In the genomic region with DNA sequence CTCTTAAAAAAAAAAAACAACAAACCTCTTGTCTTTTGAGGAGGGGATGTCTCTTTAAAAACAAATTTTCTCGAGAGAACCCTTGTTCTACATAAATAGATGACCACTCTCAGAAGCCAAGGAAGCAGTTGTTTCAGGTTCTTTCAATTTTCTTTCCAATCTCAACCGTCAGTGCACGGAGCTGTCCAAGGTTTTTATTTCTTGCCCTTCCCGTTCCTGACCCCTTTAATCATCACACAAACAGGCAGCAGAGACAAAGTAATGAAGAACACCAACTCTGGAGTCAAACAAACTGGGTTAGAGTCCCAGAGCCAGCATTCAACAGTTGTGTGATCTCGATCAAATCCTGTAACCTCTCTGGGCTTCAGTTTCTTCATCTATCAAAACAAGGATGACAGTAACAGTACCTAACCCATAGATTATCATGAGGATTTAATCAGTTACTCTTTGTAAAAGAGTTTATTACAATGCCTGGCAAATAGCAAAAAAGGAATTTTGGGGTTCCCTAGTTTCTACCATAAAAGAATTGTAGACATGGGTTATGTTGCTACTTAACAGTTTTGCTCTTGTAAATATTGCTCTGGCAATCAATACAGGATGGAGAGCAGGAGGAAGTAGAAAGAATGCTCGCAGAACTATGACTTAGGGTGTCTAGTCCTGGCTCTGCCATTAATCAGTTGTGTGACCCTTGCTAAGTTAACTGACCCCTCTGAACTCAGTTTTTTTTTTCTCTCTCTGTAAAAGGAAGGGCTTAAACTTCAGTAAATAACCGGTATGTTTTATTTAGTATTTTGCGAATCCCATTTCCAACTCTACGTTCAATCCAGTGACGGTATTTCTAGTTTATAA, we compare ENCODE assay signal across 8 cellular contexts. TPM values are rescaled to one million over a fixed set of nuclear protein-coding genes. Genes with fewer than 3 reads are reported as not detected.
A peak's percentile ranks its signal among the peaks of the same experiment; 100 is the strongest.
DNase-seq lines count a peak whose midpoint lies in the region; ATAC-seq, FAIRE-seq and TF ChIP-seq lines count a peak whose summit lies in the region.

No MANE protein-coding gene starts in this region.

- H3K9me3 ChIP-seq in BE2C: no peaks in the 10 kb centered on the region
- no peaks in the 10 kb centered on the region for H3K9me3 ChIP-seq in HUES48 (ENCODE audit: control insufficient read depth, insufficient read depth, low read length)
- H3K9me3 ChIP-seq in K562 (replicated peaks; ENCODE audit: control insufficient read depth, insufficient read depth, low read depth, low read length): no peaks in the 10 kb centered on the region

- no peak for TF ChIP-seq POLR2A in K562 (conservative IDR thresholded peaks at IDR 0.05)

- H3K4me3 ChIP-seq in BE2C (ENCODE audit: low read depth, low read length): peak overlapping the region; percentile 76
- H3K4me3 ChIP-seq in HUES48 (ENCODE audit: low read depth, low read length): peak overlapping the region; percentile 59
- no peak overlapping the region for H3K4me3 ChIP-seq in K562

- H2AFZ ChIP-seq in K562 (ENCODE audit: low read depth, low read length): no peak overlapping the region

- no peaks in the 10 kb centered on the region for H3K79me2 ChIP-seq in K562 (ENCODE audit: control insufficient read depth, insufficient read depth, low read length)

- TF ChIP-seq EP300 in K562 (IDR thresholded peaks at IDR 0.05; ENCODE audit: low read length): no peak

- no peak overlapping the region for H3K9ac ChIP-seq in HUES48 (ENCODE audit: low read depth, low read length)
- H3K9ac ChIP-seq in K562 (ENCODE audit: insufficient read depth in 1 of 2, low read depth in 2 of 2, low read length in 2 of 2): no peak overlapping the region

- no TSS peak for BruUV-seq in K562 (replicated peaks; lab: Mats Ljungman, UMichigan)

- FAIRE-seq in K562 (lab: Jason Lieb, UNC): no peak

- H3K4me2 ChIP-seq in K562 (ENCODE audit: insufficient read depth, low read length): no peak overlapping the region

- no peak for DNase-seq in BE2C
- no peak for DNase-seq in K562 (ENCODE audit: extremely low read depth in 1 of 4, low spot score in 3 of 4)
- peak; percentile 10 for DNase-seq in midbrain (lab: John Stamatoyannopoulos, UW)
- DNase-seq in NCI-H82 (lab: John Stamatoyannopoulos, UW): no peak
- DNase-seq in anterior cingulate cortex (lab: John Stamatoyannopoulos, UW): no peak
- DNase-seq in NCI-H82 treated with DMSO at 0.1 percent for 48 hours (lab: John Stamatoyannopoulos, UW; ENCODE audit: unreplicated experiment): no peak

- no peak for TF ChIP-seq RAD21 in K562 (CRISPR knock-in tag; conservative IDR thresholded peaks at IDR 0.05 in 1 of 2, IDR thresholded peaks at IDR 0.05 in 1 of 2)

- no peaks in the 10 kb centered on the region for H3K4me1 ChIP-seq in BE2C
- peaks cover 16% of the 10 kb centered on the region for H3K4me1 ChIP-seq in HUES48 (ENCODE audit: control insufficient read depth, insufficient read depth, low read length)
- peaks cover 5 to 10% of the 10 kb centered on the region in 2 experiments; a peak in 2 of 5 replicates for H3K4me1 ChIP-seq in K562 (replicated peaks in 1 of 2; ENCODE audit: control insufficient read depth in 2 of 2, insufficient read depth in 2 of 2, low read length in 2 of 2)

- in situ Hi-C loops in K562 (cut with MboI): no loop called here

- POLR2A ChIA-PET in K562 (lab: Yijun Ruan, JAX): no interaction called here

- CTCF ChIA-PET in K562 (lab: Yijun Ruan, JAX; ENCODE audit: low intra/inter-chr PET ratio): no interaction called here

- intact Hi-C loops in K562 (cut with micrococcal nuclease): no loop called here

- H3K36me3 ChIP-seq in BE2C (no peaks in the 10 kb centered on the region), HUES48 (ENCODE audit: control insufficient read depth, insufficient read depth, low read length) (no peaks in the 10 kb centered on the region), K562 (ENCODE audit: control insufficient read depth, insufficient read depth, low read length) (no peaks in the 10 kb centered on the region)

- H3K27ac ChIP-seq in HUES48 (ENCODE audit: low read depth, low read length) (no peak overlapping the region), K562 (ENCODE audit: extremely low read depth, low read depth, low read length) (no peak overlapping the region)

- 38% methylated on average over 10 of the region's 10 CpGs for WGBS in K562 (ENCODE audit: insufficient coverage, low coverage, missing lambda C conversion rate)

- TF ChIP-seq CTCF in BE2C (IDR thresholded peaks at IDR 0.05; ENCODE audit: low read depth, low read length) (no peak), K562 (IDR thresholded peaks at IDR 0.05 in 2 of 3, conservative IDR thresholded peaks at IDR 0.05 in 1 of 3; ENCODE audit: insufficient read depth in 2 of 3, low read depth in 1 of 3, low read length in 3 of 3) (no peak)

- H3K27me3 ChIP-seq in BE2C (no peaks in the 10 kb centered on the region), HUES48 (ENCODE audit: control insufficient read depth, insufficient read depth, low read length) (peaks cover 50% of the 10 kb centered on the region), K562 (ENCODE audit: control insufficient read depth in 2 of 2, insufficient read depth in 2 of 2, low read length in 2 of 2) (no peaks in the 10 kb centered on the region)

- no peaks in the 10 kb centered on the region for H3K9me1 ChIP-seq in K562 (ENCODE audit: control insufficient read depth, insufficient read depth, low read length)

- ATAC-seq in K562 (no peak), GM19023 (IDR thresholded peaks at IDR 0.05; ENCODE audit: unreplicated experiment) (no peak)

- no peaks in the 10 kb centered on the region for H4K20me1 ChIP-seq in K562 (replicated peaks; ENCODE audit: control insufficient read depth, insufficient read depth, low read length)

TF ChIP-seq in K562, 482 proteins besides CTCF, POLR2A, EP300 and RAD21:
- peak in 1 of 2 experiments; percentile 42 for TF ChIP-seq AFF1 (IDR thresholded peaks at IDR 0.05; ENCODE audit: low read depth in 1 of 2, partially characterized antibody in 2 of 2)
- TF ChIP-seq ZNF282 (CRISPR knock-in tag; IDR thresholded peaks at IDR 0.05): no peak
- peak; percentile 96 for TF ChIP-seq EHMT2 (IDR thresholded peaks at IDR 0.05)
- TF ChIP-seq MIER1 (IDR thresholded peaks at IDR 0.05; ENCODE audit: low read depth): peak; percentile 82

RNA-seq across cellular contexts. Expression of gene NIM1K, which starts 1.0 kb away (rescaled TPM):
- polyA plus RNA-seq in BE2C (2012; ENCODE audit: insufficient read depth, insufficient read length, low read depth): 0.25 TPM
- 0.12 and 0.14 TPM in 2 replicates for total RNA-seq in K562 (2011; cell fraction: chromatin; rRNA removed; ENCODE audit: low replicate concordance)
- total RNA-seq in K562 (2011; cell fraction: nucleolus; rRNA removed): not detected in 2 replicates
- total RNA-seq in K562 (2011; cell fraction: nucleoplasm; rRNA removed): not detected in 2 replicates
- total RNA-seq in K562 (2014; rRNA removed) (0.04 TPM in 1 of 2 replicates, not detected in the other), K562 (2014; rRNA removed; fragmentation: Illumina TruSeq; extraction: Trizol) (not detected in 2 replicates), K562 (2015; rRNA removed; fragmentation: Illumina TruSeq; extraction: Trizol) (0.07 and 0.08 TPM in 2 replicates), K562 (2021) (0.13 and 0.31 TPM in 2 replicates)
- polyA plus RNA-seq in K562 (2011; rRNA removed) (0.04 TPM in 1 of 2 replicates, not detected in the other), K562 (2014; fragmentation: Illumina TruSeq; extraction: Trizol) (0.04 and 0.09 TPM in 2 replicates), K562 (2014; fragmentation: Nextera tagmentation; extraction: Ambion mirVana) (under 1 TPM in 1 of 2 experiments, not detected in 1; 0.03 TPM), K562 (2014; rRNA removed) (0.34 TPM in 1 of 2 replicates, not detected in the other)
- 0.03 TPM in 1 of 2 replicates, not detected in the other for polyA plus RNA-seq in K562 (2011; cell fraction: cytosol; rRNA removed)
- polyA plus RNA-seq in K562 (2011; cell fraction: nucleus; rRNA removed): 0.06 and 0.13 TPM in 2 replicates
- 0.08 TPM in 2 replicates for polyA plus RNA-seq in K562 (2012)
- polyA minus RNA-seq in K562 (2011; rRNA and poly(A)+ RNA removed): 0.09 and 0.21 TPM in 2 replicates
- polyA minus RNA-seq in K562 (2011; cell fraction: cytosol; rRNA and poly(A)+ RNA removed): not detected in 2 replicates
- polyA minus RNA-seq in K562 (2011; cell fraction: nucleus; rRNA and poly(A)+ RNA removed): 0.13 TPM in 1 of 2 replicates, not detected in the other
